Comparison of ENCODE assay signal across 22 cellular contexts in genomic region chr19:1970003-1970805, GRCh38. TPM values are rescaled to one million over a fixed set of nuclear protein-coding genes. Genes with fewer than 3 reads are reported as not detected.
A peak's percentile ranks its signal among the peaks of the same experiment; 100 is the strongest.
DNase-seq lines count a peak whose midpoint lies in the region; ATAC-seq and TF ChIP-seq lines count a peak whose summit lies in the region.
"Had no signal": no experiment of that assay in that cellular context is flagged by ENCODE, and none has a peak within 500 bp of the region (broad histone marks: within the 10 kb centered on the region; RNA-seq: fewer than 3 reads in every experiment).

No MANE protein-coding gene starts in this region.

- TF ChIP-seq CTCF in MCF 10A (IDR thresholded peaks at IDR 0.05; ENCODE audit: unreplicated experiment) (no peak), breast epithelium (IDR thresholded peaks at IDR 0.05) (no peak), NB4 (IDR thresholded peaks at IDR 0.05; ENCODE audit: low read depth, low read length) (no peak)

- no peak overlapping the region for H3K4me3 Mint-ChIP-seq in MCF 10A (ENCODE audit: unreplicated experiment)
- H3K4me3 Mint-ChIP-seq in stimulated activated naive B cell treated with anti-CD40 and anti-IgM and Interleukin-4, amounts not matched to agents 10 μg/mL and 1 μg/mL and 100 μg/mL, for 72 hours = no peak overlapping the region
- H3K4me3 Mint-ChIP-seq: activated CD4-positive, alpha-beta T cell treated with anti-CD3 and anti-CD28 coated beads, Interleukin-2, amount 10 ng/mL, durations not matched to agents 24 days and 14 days; activated naive CD4-positive, alpha-beta T cell treated with anti-CD3 and anti-CD28 coated beads, Interleukin-2, amount 10 ng/mL, durations not matched to agents 7 days and 5 days had no signal

- H3K4me1 ChIP-seq in breast epithelium = no peaks in the 10 kb centered on the region
- peaks cover 13% of the 10 kb centered on the region for H3K4me1 ChIP-seq in effector memory CD4-positive, alpha-beta T cell (ENCODE audit: control insufficient read depth, insufficient read depth, low read length, poor library complexity, severe bottlenecking)
- H3K4me1 ChIP-seq in aorta (ENCODE audit: control insufficient read depth in 1 of 2, insufficient read depth in 2 of 2, low read length in 2 of 2) = no peaks in the 10 kb centered on the region
- H3K4me1 ChIP-seq: BE2C, lower lobe of right lung had no signal

- no peaks in the 10 kb centered on the region for H3K9me3 Mint-ChIP-seq in MCF 10A (ENCODE audit: unreplicated experiment)
- no peaks in the 10 kb centered on the region for H3K9me3 Mint-ChIP-seq in stimulated activated naive B cell treated with anti-CD40 and anti-IgM and Interleukin-4, amounts not matched to agents 10 μg/mL and 1 μg/mL and 100 μg/mL, for 72 hours
- H3K9me3 Mint-ChIP-seq: activated CD4-positive, alpha-beta T cell treated with anti-CD3 and anti-CD28 coated beads, Interleukin-2, amount 10 ng/mL, durations not matched to agents 24 days and 14 days; activated naive CD4-positive, alpha-beta T cell treated with anti-CD3 and anti-CD28 coated beads, Interleukin-2, amount 10 ng/mL, durations not matched to agents 7 days and 5 days had no signal

- H3K4me1 Mint-ChIP-seq in MCF 10A (ENCODE audit: insufficient read depth, unreplicated experiment) = no peaks in the 10 kb centered on the region
- H3K4me1 Mint-ChIP-seq in stimulated activated naive B cell treated with anti-CD40 and anti-IgM and Interleukin-4, amounts not matched to agents 10 μg/mL and 1 μg/mL and 100 μg/mL, for 72 hours = peaks cover 17 to 22% of the 10 kb centered on the region in 2 donors

- H3K27ac ChIP-seq in breast epithelium = no peak overlapping the region
- H3K27ac ChIP-seq in effector memory CD4-positive, alpha-beta T cell (ENCODE audit: insufficient read depth, low read length, poor library complexity, severe bottlenecking) = peak overlapping the region; percentile 11
- no peak overlapping the region for H3K27ac ChIP-seq in aorta (ENCODE audit: low read depth in 1 of 2, low read length in 2 of 2)
- H3K27ac ChIP-seq: lower lobe of right lung, skin epidermis, VCaP had no signal

- H3K27me3 ChIP-seq in breast epithelium (no peaks in the 10 kb centered on the region), aorta (ENCODE audit: control insufficient read depth in 1 of 2, insufficient read depth in 2 of 2, low read length in 1 of 2) (no peaks in the 10 kb centered on the region)
- H3K27me3 ChIP-seq in effector memory CD4-positive, alpha-beta T cell (replicated peaks; ENCODE audit: control insufficient read depth, insufficient read depth, low read length, poor library complexity, severe bottlenecking) = no peaks in the 10 kb centered on the region
- H3K27me3 ChIP-seq: BE2C had no signal

- intact Hi-C loops in MCF 10A (cut with micrococcal nuclease) (no loop called here), breast epithelium (cut with DNase I; ENCODE audit: low total_unique reads) (no loop called here), aorta (cut with DNase I) (no loop called here)

- DNase-seq in MCF 10A (ENCODE audit: unreplicated experiment) (peak; percentile 40), breast epithelium (ENCODE audit: low spot score in 2 of 2) (no peak), NB4 (ENCODE audit: low read depth) (peak; percentile 62), medulla oblongata (ENCODE audit: extremely low spot score) (no peak), aorta (no peak)
- DNase-seq in effector memory CD4-positive, alpha-beta T cell = no peak
- no peak for DNase-seq in stimulated activated naive B cell treated with anti-CD40 and anti-IgM and Interleukin-4, amounts not matched to agents 10 μg/mL and 1 μg/mL and 100 μg/mL, for 72 hours
- DNase-seq: activated CD4-positive, alpha-beta T cell treated with anti-CD3 and anti-CD28 coated beads, Interleukin-2, amount 10 ng/mL, durations not matched to agents 24 days and 14 days; activated naive CD4-positive, alpha-beta T cell treated with anti-CD3 and anti-CD28 coated beads, Interleukin-2, amount 10 ng/mL, durations not matched to agents 7 days and 5 days; amygdala; BE2C; DMS79; Karpas-422; lower lobe of right lung; NCI-H1092 treated with DMSO at 0.1 percent for 48 hours; NCI-H1930; NCI-H526 treated with DMSO at 0.1 percent for 48 hours; occipital lobe; SK-N-SH had no signal

- no peak for ATAC-seq in stimulated activated naive B cell treated with anti-CD40 and anti-IgM and Interleukin-4, amounts not matched to agents 10 μg/mL and 1 μg/mL and 100 μg/mL, for 72 hours (replicated peaks)
- ATAC-seq in GM18861 (IDR thresholded peaks at IDR 0.05; ENCODE audit: unreplicated experiment) (no peak), aorta (ENCODE audit: low FRiP score) (no peak)

- no TSS peak for BruUV-seq in MCF 10A (replicated peaks; lab: Mats Ljungman, UMichigan)

- H3K27ac Mint-ChIP-seq in MCF 10A (ENCODE audit: low read depth, unreplicated experiment) = no peak overlapping the region
- H3K27ac Mint-ChIP-seq in stimulated activated naive B cell treated with anti-CD40 and anti-IgM and Interleukin-4, amounts not matched to agents 10 μg/mL and 1 μg/mL and 100 μg/mL, for 72 hours = peak overlapping the region; percentile 59
- H3K27ac Mint-ChIP-seq: activated CD4-positive, alpha-beta T cell treated with anti-CD3 and anti-CD28 coated beads, Interleukin-2, amount 10 ng/mL, durations not matched to agents 24 days and 14 days; activated naive CD4-positive, alpha-beta T cell treated with anti-CD3 and anti-CD28 coated beads, Interleukin-2, amount 10 ng/mL, durations not matched to agents 7 days and 5 days had no signal

- no peaks in the 10 kb centered on the region for H3K27me3 Mint-ChIP-seq in MCF 10A (ENCODE audit: insufficient read depth, unreplicated experiment)
- H3K27me3 Mint-ChIP-seq in stimulated activated naive B cell treated with anti-CD40 and anti-IgM and Interleukin-4, amounts not matched to agents 10 μg/mL and 1 μg/mL and 100 μg/mL, for 72 hours = no peaks in the 10 kb centered on the region
- H3K27me3 Mint-ChIP-seq: activated CD4-positive, alpha-beta T cell treated with anti-CD3 and anti-CD28 coated beads, Interleukin-2, amount 10 ng/mL, durations not matched to agents 24 days and 14 days; activated naive CD4-positive, alpha-beta T cell treated with anti-CD3 and anti-CD28 coated beads, Interleukin-2, amount 10 ng/mL, durations not matched to agents 7 days and 5 days had no signal

- TF ChIP-seq POLR2A in breast epithelium (IDR thresholded peaks at IDR 0.05) (no peak), NB4 (IDR thresholded peaks at IDR 0.05; ENCODE audit: extremely low read depth, insufficient read length) (no peak)

- WGBS in aorta, 2 donors = 91 to 93% methylated on average over 38 of the region's 38 CpGs

- no peaks in the 10 kb centered on the region for H3K36me3 ChIP-seq in breast epithelium
- H3K36me3 ChIP-seq in effector memory CD4-positive, alpha-beta T cell (ENCODE audit: control insufficient read depth, insufficient read depth, low read length) = peaks cover 34% of the 10 kb centered on the region
- H3K36me3 ChIP-seq in aorta (ENCODE audit: control insufficient read depth in 1 of 2, insufficient read depth in 2 of 2, low read length in 1 of 2) = peaks cover 0 to 2% of the 10 kb centered on the region in 2 donors

- peaks cover 15% of the 10 kb centered on the region for H3K36me3 Mint-ChIP-seq in MCF 10A (ENCODE audit: insufficient read depth, unreplicated experiment)
- H3K36me3 Mint-ChIP-seq in stimulated activated naive B cell treated with anti-CD40 and anti-IgM and Interleukin-4, amounts not matched to agents 10 μg/mL and 1 μg/mL and 100 μg/mL, for 72 hours = peaks cover 27 to 30% of the 10 kb centered on the region in 2 donors

- no peaks in the 10 kb centered on the region for H3K9me3 ChIP-seq in breast epithelium
- H3K9me3 ChIP-seq in effector memory CD4-positive, alpha-beta T cell (ENCODE audit: control insufficient read depth, low read length) = no peaks in the 10 kb centered on the region
- no peaks in the 10 kb centered on the region for H3K9me3 ChIP-seq in aorta (ENCODE audit: control insufficient read depth, low read length)
- H3K9me3 ChIP-seq: BE2C, lower lobe of right lung, SK-N-SH had no signal

- POLR2A ChIA-PET in MCF 10A (lab: Yijun Ruan, JAX) = interaction anchor here (0.7 kb wide), 2 partner anchors 65 to 500 kb away, joined by 3 read pairs; no protein-coding TSS in a partner anchor

- CTCF ChIA-PET in MCF 10A (lab: Yijun Ruan, JAX) = no interaction called here

- H3K4me3 ChIP-seq in breast epithelium (no peak overlapping the region), NB4 (ENCODE audit: low read depth, low read length) (no peak overlapping the region), aorta (ENCODE audit: low read length in 2 of 2) (no peak overlapping the region)
- no peak overlapping the region for H3K4me3 ChIP-seq in effector memory CD4-positive, alpha-beta T cell (ENCODE audit: insufficient read depth, low read depth, low read length, poor library complexity, severe bottlenecking)
- H3K4me3 ChIP-seq: lower lobe of right lung, skin epidermis had no signal

RNA-seq across cellular contexts. Expression of gene CSNK1G2, which starts 29.2 kb away (rescaled TPM):
- total RNA-seq in MCF 10A (2022) = 48.5 and 54.4 TPM in 2 replicates
- 10 to 100 TPM; 31.5 to 76.7 (median 68.2) TPM for total RNA-seq in breast epithelium
- total RNA-seq in aorta = 10 to 100 TPM; 41.0 to 51.7 TPM
- polyA plus RNA-seq in aorta = 10 to 100 TPM; 51.1 to 59.8 TPM

RNA-seq across cellular contexts. Expression of gene BTBD2, which starts 45.3 kb away (rescaled TPM):
- 53.1 and 53.4 TPM in 2 replicates for total RNA-seq in MCF 10A (2022)
- 10 to 100 TPM; 52.0 to 67.2 (median 54.4) TPM for total RNA-seq in breast epithelium
- total RNA-seq in aorta = 10 to 100 TPM; 46.2 to 62.7 TPM
- polyA plus RNA-seq in aorta = 10 to 100 TPM; 27.5 to 56.7 TPM

Comparison
In these comparisons a context has a peak if more than half of its experiments do, and no peak if none do; other contexts are left out.
1. DNase-seq: peak in MCF 10A (single experiment) and NB4 (single experiment); none in breast epithelium (0 of 2), effector memory CD4-positive, alpha-beta T cell (0 of 3), stimulated activated naive B cell treated with anti-CD40 and anti-IgM and Interleukin-4, amounts not matched to agents 10 μg/mL and 1 μg/mL and 100 μg/mL, for 72 hours (single experiment), medulla oblongata (single experiment) and aorta (0 of 2).